In the genomic region with DNA sequence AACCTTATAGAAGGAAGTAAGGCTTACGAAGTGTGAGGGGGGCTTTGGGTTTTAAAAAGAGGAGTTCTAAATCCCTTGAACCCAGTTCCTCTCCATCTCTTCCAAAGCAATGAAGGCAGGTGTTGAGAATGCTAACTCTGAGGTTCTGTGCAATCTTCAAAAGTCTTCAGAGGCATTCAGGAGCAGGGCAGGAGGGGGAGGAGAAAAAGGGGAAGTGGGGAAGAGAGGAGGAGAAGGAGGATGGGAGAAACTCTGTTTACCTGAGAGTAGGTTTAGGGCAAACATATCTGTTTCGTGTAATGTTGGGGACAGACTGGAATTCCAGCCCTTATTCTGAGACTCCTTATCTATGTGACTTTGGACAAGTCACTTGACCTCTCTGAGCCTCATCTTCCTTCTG, we compare ENCODE assay signal across 11 cellular contexts. TPM values are rescaled to one million over a fixed set of nuclear protein-coding genes. Genes with fewer than 3 reads are reported as not detected.
DNase-seq lines count a peak whose midpoint lies in the region; ATAC-seq and TF ChIP-seq lines count a peak whose summit lies in the region.
"Had no signal": no experiment of that assay in that cellular context is flagged by ENCODE, and none has a peak within 500 bp of the region (broad histone marks: within the 10 kb centered on the region; RNA-seq: fewer than 3 reads in every experiment).

No MANE protein-coding gene starts in this region.

- no TSS peak for BruUV-seq in Panc1 (replicated peaks; lab: Mats Ljungman, UMichigan)

- no peak overlapping the region for H3K4me3 Mint-ChIP-seq in HFFc6

- no peaks in the 10 kb centered on the region for H4K20me1 ChIP-seq in DOHH2 (ENCODE audit: control insufficient read depth, insufficient read depth, low read depth, low read length)

- H3K9me2 ChIP-seq in DOHH2 (replicated peaks; ENCODE audit: control insufficient read depth, low read length): no peaks in the 10 kb centered on the region

- no peaks in the 10 kb centered on the region for H3K79me2 ChIP-seq in DOHH2 (ENCODE audit: control insufficient read depth, low read length)

- H3K9me3 Mint-ChIP-seq in HFFc6: no peaks in the 10 kb centered on the region
- H3K9me3 Mint-ChIP-seq: activated T-helper 2 cell treated with anti-CD3 and anti-CD28 coated beads, Interferon-gamma antibody, Interleukin-2, Interleukin-4, amounts not matched to agents 10 μg/mL and 5 μg/mL and 100 μg/mL, durations not matched to agents 14 hours and 24 hours and 36 hours had no signal

- CTCF ChIA-PET in Panc1 (lab: Charles Lee): interaction anchor here (1.0 to 1.6 kb wide), 3 partner anchors 61 to 96 kb away, joined by 4 to 19 read pairs (median 8); no protein-coding TSS in a partner anchor

- no peak overlapping the region for H3K27ac ChIP-seq in DOHH2 (ENCODE audit: low read depth, low read length)
- H3K27ac ChIP-seq in Panc1 (ENCODE audit: low read length): 0 out of 2 replicates have a peak overlapping the region, but pooled peaks have one; percentile 7
- peak overlapping the region in 3 of 4 donors; percentile 62 to 73 (median 68) for H3K27ac ChIP-seq in gastroesophageal sphincter
- peak overlapping the region in 4 of 5 donors; percentile 7 to 74 (median 70) for H3K27ac ChIP-seq in stomach
- H3K27ac ChIP-seq: epithelial cell of prostate, WERI-Rb-1 had no signal

- H3K27me3 Mint-ChIP-seq in HFFc6 (ENCODE audit: insufficient read depth): peaks cover 7% of the 10 kb centered on the region; the same call in 1 of the 2 replicates

- intact Hi-C loops in Panc1 (cut with micrococcal nuclease; ENCODE audit: unreplicated experiment) (loop anchor here (1.0 to 5.0 kb wide), 2 partner anchors 42 to 61 kb away; no protein-coding TSS in a partner anchor), stomach (cut with DNase I; ENCODE audit: low total_unique reads) (loop anchor here (5.0 kb wide), 1 partner anchor 57 kb away; no protein-coding TSS in a partner anchor)

- H3K36me3 Mint-ChIP-seq in HFFc6 (ENCODE audit: low read depth): no peaks in the 10 kb centered on the region

- TF ChIP-seq EP300 in gastroesophageal sphincter (IDR thresholded peaks at IDR 0.05) (no peak), stomach (IDR thresholded peaks at IDR 0.05) (no peak)

- no peak for DNase-seq in Panc1 (ENCODE audit: low read depth, low spot score)
- no peak for DNase-seq in stomach
- no peak for DNase-seq in HFFc6
- DNase-seq in DMS53 (lab: John Stamatoyannopoulos, UW): no peak
- DNase-seq in C1 segment of cervical spinal cord (lab: John Stamatoyannopoulos, UW): no peak

- no peak overlapping the region for H3K27ac Mint-ChIP-seq in HFFc6
- H3K27ac Mint-ChIP-seq: activated T-helper 2 cell treated with anti-CD3 and anti-CD28 coated beads, Interferon-gamma antibody, Interleukin-2, Interleukin-4, amounts not matched to agents 10 μg/mL and 5 μg/mL and 100 μg/mL, durations not matched to agents 14 hours and 24 hours and 36 hours had no signal

- H3K4me1 ChIP-seq in DOHH2 (ENCODE audit: control insufficient read depth, low read length) (peaks cover 6% of the 10 kb centered on the region), Panc1 (ENCODE audit: control insufficient read depth, insufficient read depth, low read length) (peaks cover 12% of the 10 kb centered on the region), gastroesophageal sphincter (peaks cover 0 to 39% (median 30%) of the 10 kb centered on the region in 3 donors), stomach (peaks cover 16 to 38% (median 35%) of the 10 kb centered on the region in 4 donors)

- no peak overlapping the region for H3K4me3 ChIP-seq in DOHH2 (ENCODE audit: low read length)
- no peak overlapping the region for H3K4me3 ChIP-seq in Panc1 (ENCODE audit: low read depth in 2 of 2, low read length in 2 of 2)
- H3K4me3 ChIP-seq in gastroesophageal sphincter: no peak overlapping the region
- H3K4me3 ChIP-seq in stomach: no peak overlapping the region

- POLR2A ChIA-PET in Panc1 (lab: Charles Lee): no interaction called here

- TF ChIP-seq POLR2A in gastroesophageal sphincter (IDR thresholded peaks at IDR 0.05) (no peak), stomach (IDR thresholded peaks at IDR 0.05) (no peak)

- in situ Hi-C loops in Panc1 (cut with HindIII; ENCODE audit: low pct_unique_long_range_greater_than_20kb, low sequenced_read_pairs): no loop called here

- WGBS in gastroesophageal sphincter (ENCODE audit: low coverage in 1 of 2), 2 donors: 69 to 100% methylated on average over 2 of the region's 2 CpGs
- 77 to 90% (median 79%) methylated on average over 2 of the region's 2 CpGs for WGBS in stomach, 5 donors

- H3K36me3 ChIP-seq in DOHH2 (ENCODE audit: control insufficient read depth, low read length): no peaks in the 10 kb centered on the region
- no peaks in the 10 kb centered on the region for H3K36me3 ChIP-seq in Panc1 (ENCODE audit: control insufficient read depth, insufficient read depth, low read length)
- no peaks in the 10 kb centered on the region for H3K36me3 ChIP-seq in gastroesophageal sphincter
- H3K36me3 ChIP-seq in stomach: peaks cover 0 to 13% (median 4%) of the 10 kb centered on the region in 4 donors
- H3K36me3 ChIP-seq: WERI-Rb-1 had no signal

- ATAC-seq in Panc1: no peak
- no peak for ATAC-seq in gastroesophageal sphincter

- TF ChIP-seq CTCF in DOHH2 (IDR thresholded peaks at IDR 0.05; ENCODE audit: low read depth, low read length, poor library complexity, severe bottlenecking): no peak
- TF ChIP-seq CTCF in Panc1 (IDR thresholded peaks at IDR 0.05): no peak
- TF ChIP-seq CTCF in gastroesophageal sphincter (IDR thresholded peaks at IDR 0.05): no peak
- no peak for TF ChIP-seq CTCF in stomach (IDR thresholded peaks at IDR 0.05)
- TF ChIP-seq CTCF in HFFc6 (IDR thresholded peaks at IDR 0.05): no peak

- H3K4me2 ChIP-seq in DOHH2 (ENCODE audit: low read length): peak overlapping the region; percentile 52

- peaks cover 28% of the 10 kb centered on the region for H3K27me3 ChIP-seq in DOHH2 (ENCODE audit: control insufficient read depth, low read length)
- no peaks in the 10 kb centered on the region for H3K27me3 ChIP-seq in Panc1 (ENCODE audit: control insufficient read depth, insufficient read depth, low read length)
- H3K27me3 ChIP-seq in gastroesophageal sphincter: no peaks in the 10 kb centered on the region
- no peaks in the 10 kb centered on the region for H3K27me3 ChIP-seq in stomach

- H3K9me3 ChIP-seq in DOHH2 (ENCODE audit: control insufficient read depth, insufficient read depth, low read length) (no peaks in the 10 kb centered on the region), Panc1 (ENCODE audit: control insufficient read depth, insufficient read depth, low read depth, low read length) (no peaks in the 10 kb centered on the region), gastroesophageal sphincter (no peaks in the 10 kb centered on the region), stomach (no peaks in the 10 kb centered on the region)

- peaks cover 9% of the 10 kb centered on the region for H3K4me1 Mint-ChIP-seq in HFFc6 (ENCODE audit: low read depth)

- H3F3A ChIP-seq in DOHH2 (ENCODE audit: control insufficient read depth, insufficient read depth): no peaks in the 10 kb centered on the region

RNA-seq across cellular contexts. Expression of gene FAM3D, which starts 36.9 kb away (rescaled TPM):
- total RNA-seq in Panc1 (2021; ENCODE audit: unreplicated experiment) (not detected), gastroesophageal sphincter (10 to 100 TPM in 1 of 4 donors, 1 to 10 TPM in 1, not detected in 2; 1.9 to 33.2 TPM), stomach (100 to 1,000 TPM in 2 of 5 donors, 10 to 100 TPM in 1, 1 to 10 TPM in 2; 7.6 to 581 (median 25.3) TPM)
- polyA plus RNA-seq in Panc1 (2012; ENCODE audit: insufficient read length): not detected
- polyA plus RNA-seq in stomach: 100 to 1,000 TPM in 1 of 3 donors, 10 to 100 TPM in 2; 11.9 to 200 (median 52.8) TPM
- total RNA-seq in HFFc6 (2021; fragmentation: NEBNext Ultra II Directional; extraction: Animal tissue kit (Norgen Biotek cat#: 25700)): not detected
- total RNA-seq: activated T-helper 2 cell treated with anti-CD3 and anti-CD28 coated beads, Interferon-gamma antibody, Interleukin-2, Interleukin-4, amounts not matched to agents 10 μg/mL and 5 μg/mL and 100 μg/mL, durations not matched to agents 14 hours and 24 hours and 36 hours had no signal
- polyA plus RNA-seq: keratinocyte had no signal

RNA-seq across cellular contexts. Expression of gene FAM107A, which starts 52.4 kb away (rescaled TPM):
- total RNA-seq in Panc1 (2021; ENCODE audit: unreplicated experiment): 0.08 TPM
- polyA plus RNA-seq in Panc1 (2012; ENCODE audit: insufficient read length): 0.25 TPM
- total RNA-seq in gastroesophageal sphincter: 100 to 1,000 TPM in 1 of 4 donors, 10 to 100 TPM in 3; 27.9 to 109 (median 83.8) TPM
- 10 to 100 TPM in 4 of 5 donors, 1 to 10 TPM in 1; 4.7 to 35.2 (median 16.2) TPM for total RNA-seq in stomach
- 10 to 100 TPM; 22.4 to 55.4 (median 35.6) TPM for polyA plus RNA-seq in stomach
- under 1 TPM in 4 of 6 experiments, not detected in 2; 0.11 to 0.22 (median 0.12) TPM for total RNA-seq in HFFc6 (2021; fragmentation: NEBNext Ultra II Directional; extraction: Animal tissue kit (Norgen Biotek cat#: 25700))
- total RNA-seq: activated T-helper 2 cell treated with anti-CD3 and anti-CD28 coated beads, Interferon-gamma antibody, Interleukin-2, Interleukin-4, amounts not matched to agents 10 μg/mL and 5 μg/mL and 100 μg/mL, durations not matched to agents 14 hours and 24 hours and 36 hours had no signal
- polyA plus RNA-seq: keratinocyte had no signal
